ENCODE assay signal across 21 cellular contexts in the genomic region with DNA sequence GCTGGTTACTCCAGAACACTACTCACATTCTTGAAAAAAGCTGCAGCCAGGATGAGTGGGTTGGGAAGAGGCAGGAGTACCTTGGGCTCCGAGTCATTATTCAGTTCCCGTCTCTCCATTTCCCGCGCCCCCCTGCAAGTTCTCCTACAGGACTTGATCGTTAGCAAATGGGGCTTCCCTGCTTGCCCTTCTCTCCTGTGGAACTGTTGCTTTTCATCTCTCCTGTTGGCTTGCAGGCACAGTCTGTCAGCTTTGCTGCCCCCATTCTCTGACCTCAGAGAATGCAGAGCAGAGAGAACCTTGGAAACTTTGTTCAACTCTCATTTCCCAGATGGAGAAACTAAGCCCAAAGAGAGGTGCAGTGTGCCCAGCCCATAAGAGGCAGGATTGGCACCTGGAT. TPM values are rescaled to one million over a fixed set of nuclear protein-coding genes. Genes with fewer than 3 reads are reported as not detected.
DNase-seq lines count a peak whose midpoint lies in the region; ATAC-seq, FAIRE-seq and TF ChIP-seq lines count a peak whose summit lies in the region.
"Had no signal": no experiment of that assay in that cellular context is flagged by ENCODE, and none has a peak within 500 bp of the region (broad histone marks: within the 10 kb centered on the region; RNA-seq: fewer than 3 reads in every experiment).

No MANE protein-coding gene starts in this region.

- BruUV-seq in Panc1 (replicated peaks; lab: Mats Ljungman, UMichigan), result no TSS peak

- no peak overlapping the region for H2BK20ac ChIP-seq in H1 (ENCODE audit: low read length)

- H3K27ac ChIP-seq in BLaER1, result no peak overlapping the region
- no peak overlapping the region for H3K27ac ChIP-seq in Panc1 (ENCODE audit: low read length)
- no peak overlapping the region for H3K27ac ChIP-seq in H1 (ENCODE audit: low read depth, low read length)

- H3K36me3 ChIP-seq in BLaER1 (peaks cover 42% of the 10 kb centered on the region), Panc1 (ENCODE audit: control insufficient read depth, insufficient read depth, low read length) (no peaks in the 10 kb centered on the region), H1 (ENCODE audit: control insufficient read depth in 2 of 4, insufficient read depth in 4 of 4, low read length in 3 of 4) (no peaks in the 10 kb centered on the region)

- 79% methylated on average over 5 of the region's 5 CpGs; no CpG with 5 or more reads in 1 of the 2 experiments for WGBS in H1 (ENCODE audit: extremely low coverage in 1 of 2, insufficient coverage in 1 of 2, insufficient read length in 1 of 2, insufficient replicate concordance in 2 of 2, low coverage in 1 of 2, low lambda C conversion rate in 2 of 2, missing lambda C conversion rate in 1 of 2), 2 experiments

- POLR2A ChIA-PET in Panc1 (lab: Charles Lee), result no interaction called here
- POLR2A ChIA-PET in H1 (lab: Charles Lee; ENCODE audit: partially characterized antibody), result interaction anchor here (0.8 kb wide), 1 partner anchor 12 kb away, joined by 3 read pairs; no protein-coding TSS in a partner anchor

- no peaks in the 10 kb centered on the region for H3K27me3 Mint-ChIP-seq in progenitor cell of endocrine pancreas
- H3K27me3 Mint-ChIP-seq: IgD-negative memory B cell had no signal

- H2AK5ac ChIP-seq in H1 (ENCODE audit: low read depth, low read length), result no peak overlapping the region

- intact Hi-C loops in Panc1 (cut with micrococcal nuclease; ENCODE audit: unreplicated experiment), result no loop called here
- intact Hi-C loops in left colon (cut with DNase I, micrococcal nuclease), result no loop called here

- TF ChIP-seq CTCF in Panc1 (IDR thresholded peaks at IDR 0.05) (no peak), H1 (IDR thresholded peaks at IDR 0.05; ENCODE audit: control extremely low read depth in 1 of 3, insufficient read depth in 1 of 3, low read depth in 1 of 3, low read length in 3 of 3) (peak in 2 of 3 experiments; percentile 21; a peak in 1 of 4 replicates), progenitor cell of endocrine pancreas (IDR thresholded peaks at IDR 0.05; ENCODE audit: unreplicated experiment) (no peak)

- no peak overlapping the region for H2AFZ ChIP-seq in H1 (ENCODE audit: low read length)

- no peak overlapping the region for H3K14ac ChIP-seq in H1 (ENCODE audit: insufficient read length)

- ATAC-seq in Panc1 (0 out of 2 replicates have a peak, but pooled peaks have one; percentile 15), GM18861 (IDR thresholded peaks at IDR 0.05; ENCODE audit: unreplicated experiment) (no peak), left colon (no peak), GM18511 (IDR thresholded peaks at IDR 0.05; ENCODE audit: unreplicated experiment) (no peak)

- in situ Hi-C loops in Panc1 (cut with HindIII; ENCODE audit: low pct_unique_long_range_greater_than_20kb, low sequenced_read_pairs), result no loop called here

- no peak overlapping the region for H4K91ac ChIP-seq in H1 (replicated peaks; ENCODE audit: insufficient read length, low read length)

- CTCF ChIA-PET in Panc1 (lab: Charles Lee), result no interaction called here
- CTCF ChIA-PET in H1 (lab: Charles Lee; ENCODE audit: partially characterized antibody), result interaction anchor here (0.5 to 2.3 kb wide), 12 partner anchors 8 to 274 kb away, joined by 3 to 10 read pairs (median 3); no protein-coding TSS in a partner anchor

- no peak overlapping the region for H3K9ac ChIP-seq in BLaER1
- no peak overlapping the region for H3K9ac ChIP-seq in H1 (replicated peaks in 1 of 4; ENCODE audit: extremely low read depth in 1 of 4, low read depth in 3 of 4, low read length in 3 of 4)

- peaks cover 11% of the 10 kb centered on the region for H3K36me3 Mint-ChIP-seq in progenitor cell of endocrine pancreas (ENCODE audit: insufficient read depth)

- H3K4me1 Mint-ChIP-seq in progenitor cell of endocrine pancreas (ENCODE audit: low read depth), result no peaks in the 10 kb centered on the region

- H3K4me1 ChIP-seq in BLaER1, result peaks cover 27% of the 10 kb centered on the region
- no peaks in the 10 kb centered on the region for H3K4me1 ChIP-seq in Panc1 (ENCODE audit: control insufficient read depth, insufficient read depth, low read length)
- peaks cover 0 to 3% (median 0%) of the 10 kb centered on the region in 4 experiments; a peak in 3 of 7 replicates for H3K4me1 ChIP-seq in H1 (replicated peaks in 1 of 4; ENCODE audit: control insufficient read depth in 3 of 4, insufficient read depth in 4 of 4, low read length in 3 of 4)

- H3K4me2 ChIP-seq in BLaER1 (peak overlapping the region; percentile 61), H1 (ENCODE audit: insufficient read depth in 1 of 2, low read depth in 2 of 2, low read length in 2 of 2) (no peak overlapping the region)

- no peak overlapping the region for H3K4me3 ChIP-seq in BLaER1
- H3K4me3 ChIP-seq in Panc1 (ENCODE audit: low read depth in 2 of 2, low read length in 2 of 2), result no peak overlapping the region
- no peak overlapping the region for H3K4me3 ChIP-seq in H1 (ENCODE audit: extremely low read depth in 1 of 4, insufficient read depth in 2 of 4, low read depth in 3 of 4, low read length in 4 of 4)

- no peaks in the 10 kb centered on the region for H3K9me3 ChIP-seq in BLaER1
- H3K9me3 ChIP-seq in Panc1 (ENCODE audit: control insufficient read depth, insufficient read depth, low read depth, low read length), result no peaks in the 10 kb centered on the region
- H3K9me3 ChIP-seq in H1 (ENCODE audit: insufficient read depth in 2 of 2, low read depth in 1 of 2, low read length in 1 of 2), result no peaks in the 10 kb centered on the region

- no peak for TF ChIP-seq POLR2A in H1 (IDR thresholded peaks at IDR 0.05; ENCODE audit: control extremely low read depth in 1 of 2, low read depth in 2 of 2, low read length in 2 of 2)

- H3K27me3 ChIP-seq in BLaER1 (no peaks in the 10 kb centered on the region), Panc1 (ENCODE audit: control insufficient read depth, insufficient read depth, low read length) (no peaks in the 10 kb centered on the region), H1 (replicated peaks in 1 of 4; ENCODE audit: control insufficient read depth in 3 of 4, extremely low read depth in 1 of 4, insufficient read depth in 3 of 4, low read length in 3 of 4) (no peaks in the 10 kb centered on the region)

- no peak overlapping the region for H2BK15ac ChIP-seq in H1 (ENCODE audit: low read length)

- no peak overlapping the region for H2BK5ac ChIP-seq in H1 (ENCODE audit: low read depth, low read length)

- H4K20me1 ChIP-seq in BLaER1 (peaks cover 32% of the 10 kb centered on the region; the same call in 1 of the 2 replicates), H1 (replicated peaks in 1 of 2; ENCODE audit: control insufficient read depth in 1 of 2, insufficient read depth in 2 of 2, low read length in 2 of 2) (peaks cover 7% of the 10 kb centered on the region in 2 experiments)

- FAIRE-seq in H1 (lab: Jason Lieb, UNC), result no peak
- FAIRE-seq: GM12891, GM18507 had no signal

- no peak overlapping the region for H3K56ac ChIP-seq in H1 (replicated peaks; ENCODE audit: insufficient read length, low read depth, low read length)

- DNase-seq in Panc1 (ENCODE audit: low read depth, low spot score) (no peak), H1 (ENCODE audit: low read depth in 1 of 2, low spot score in 2 of 2) (no peak), progenitor cell of endocrine pancreas (ENCODE audit: low spot score, unreplicated experiment) (no peak), NCI-H2081 treated with DMSO at 0.1 percent for 48 hours (lab: John Stamatoyannopoulos, UW) (no peak), left colon (no peak)
- DNase-seq: DMS 273 treated with DMSO at 0.1 percent for 48 hours, GF-D8, H7, Kasumi-1, NCI-H187, NCI-H345, NCI-H526 treated with DMSO at 0.1 percent for 48 hours, SHP77 had no signal

- TF ChIP-seq RAD21 in H1 (IDR thresholded peaks at IDR 0.05 in 1 of 2, conservative IDR thresholded peaks at IDR 0.05 in 1 of 2; ENCODE audit: low read depth in 2 of 2, low read length in 2 of 2), result peak; percentile 14 to 29; a peak in 3 of 4 replicates

- H4K8ac ChIP-seq in H1 (ENCODE audit: extremely low read depth, insufficient read depth, low read length), result no peak overlapping the region

- H3K4me3 Mint-ChIP-seq in progenitor cell of endocrine pancreas (ENCODE audit: low read depth), result no peak overlapping the region
- H3K4me3 Mint-ChIP-seq: CD14-positive monocyte, IgD-negative memory B cell had no signal

- H2BK120ac ChIP-seq in H1 (replicated peaks; ENCODE audit: low read depth, low read length), result no peak overlapping the region

- no peak overlapping the region for H3K23ac ChIP-seq in H1 (ENCODE audit: insufficient read length)

- H3K4ac ChIP-seq in H1 (replicated peaks; ENCODE audit: insufficient read length, low read depth, low read length), result no peak overlapping the region

- TF ChIP-seq EP300 in H1 (IDR thresholded peaks at IDR 0.05; ENCODE audit: borderline replicate concordance in 1 of 2, low read depth in 2 of 2, low read length in 2 of 2), result no peak

- H3K79me2 ChIP-seq in H1 (ENCODE audit: control insufficient read depth in 1 of 2, insufficient read depth in 2 of 2, low read length in 2 of 2), result no peaks in the 10 kb centered on the region

- H3K9me3 Mint-ChIP-seq in progenitor cell of endocrine pancreas (ENCODE audit: low read depth), result peaks cover 4% of the 10 kb centered on the region
- H3K9me3 Mint-ChIP-seq: CD14-positive monocyte, IgD-negative memory B cell had no signal

- no peaks in the 10 kb centered on the region for H3K23me2 ChIP-seq in H1 (ENCODE audit: low read depth, low read length)

- H3K27ac Mint-ChIP-seq in progenitor cell of endocrine pancreas, result peak overlapping the region; percentile 30

- no peak overlapping the region for H2BK12ac ChIP-seq in H1 (ENCODE audit: low read depth, low read length)

- H3K79me1 ChIP-seq in H1 (ENCODE audit: low read depth, low read length), result no peaks in the 10 kb centered on the region

- no peak overlapping the region for H4K5ac ChIP-seq in H1 (ENCODE audit: insufficient read length, low read depth, low read length)

- H3K18ac ChIP-seq in H1 (ENCODE audit: extremely low read depth, low read length), result no peak overlapping the region

TF ChIP-seq in H1, 55 proteins besides CTCF, POLR2A, EP300 and RAD21:
- TF ChIP-seq CHD2 (IDR thresholded peaks at IDR 0.05; ENCODE audit: low read length) (no peak), SIN3A (conservative IDR thresholded peaks at IDR 0.05 in 1 of 2, IDR thresholded peaks at IDR 0.05 in 1 of 2; ENCODE audit: low read depth in 1 of 2, low read length in 2 of 2) (no peak)

RNA-seq across cellular contexts. Expression of gene LRRC4, which starts 35.6 kb away (rescaled TPM):
- total RNA-seq in Panc1 (2021; ENCODE audit: unreplicated experiment), result not detected
- not detected for polyA plus RNA-seq in Panc1 (2012; ENCODE audit: insufficient read length)
- total RNA-seq in H1 (2021; fragmentation: NEBNext Ultra II Directional; extraction: Animal tissue kit (Norgen Biotek cat#: 25700)), result 13.4 and 15.1 TPM in 2 replicates
- 15.4 and 16.4 TPM in 2 replicates for polyA plus RNA-seq in H1 (2011; rRNA removed)
- 10.3 TPM for polyA plus RNA-seq in H1 (2011; cell fraction: cytosol; rRNA removed)
- 18.4 TPM for polyA plus RNA-seq in H1 (2011; cell fraction: nucleus; rRNA removed)
- 8.4 to 11.6 TPM (median 9.6 TPM) in 4 replicates for polyA plus RNA-seq in H1 (2012, experiment 1 of 2)
- polyA plus RNA-seq in H1 (2012, experiment 2 of 2), result 5.7 TPM
- 6.2 TPM for polyA plus RNA-seq in H1 (2013, experiment 1 of 2)
- 5.9 TPM for polyA plus RNA-seq in H1 (2013, experiment 2 of 2)
- 25.0 and 27.3 TPM in 2 replicates for polyA minus RNA-seq in H1 (2011; rRNA and poly(A)+ RNA removed)
- polyA minus RNA-seq in H1 (2011; cell fraction: cytosol; rRNA and poly(A)+ RNA removed), result 6.7 TPM
- polyA minus RNA-seq in H1 (2011; cell fraction: nucleus; rRNA and poly(A)+ RNA removed), result 13.3 TPM
- 15.9 and 19.4 TPM in 2 replicates for total RNA-seq in progenitor cell of endocrine pancreas
- total RNA-seq in left colon, result 1 to 10 TPM in 1 of 2 donors, under 1 TPM in 1; 0.24 to 4.5 TPM
- total RNA-seq: HT1080 had no signal
- polyA plus RNA-seq: IgD-negative memory B cell had no signal

Comparison
In these comparisons a context has a peak if more than half of its experiments do, and no peak if none do; other contexts are left out.
1. CTCF ChIP-seq: peak in H1 (2 of 3); none in Panc1 (single experiment) and progenitor cell of endocrine pancreas (single experiment).